ENCODE assay signal across 1 cellular context in the genomic region with DNA sequence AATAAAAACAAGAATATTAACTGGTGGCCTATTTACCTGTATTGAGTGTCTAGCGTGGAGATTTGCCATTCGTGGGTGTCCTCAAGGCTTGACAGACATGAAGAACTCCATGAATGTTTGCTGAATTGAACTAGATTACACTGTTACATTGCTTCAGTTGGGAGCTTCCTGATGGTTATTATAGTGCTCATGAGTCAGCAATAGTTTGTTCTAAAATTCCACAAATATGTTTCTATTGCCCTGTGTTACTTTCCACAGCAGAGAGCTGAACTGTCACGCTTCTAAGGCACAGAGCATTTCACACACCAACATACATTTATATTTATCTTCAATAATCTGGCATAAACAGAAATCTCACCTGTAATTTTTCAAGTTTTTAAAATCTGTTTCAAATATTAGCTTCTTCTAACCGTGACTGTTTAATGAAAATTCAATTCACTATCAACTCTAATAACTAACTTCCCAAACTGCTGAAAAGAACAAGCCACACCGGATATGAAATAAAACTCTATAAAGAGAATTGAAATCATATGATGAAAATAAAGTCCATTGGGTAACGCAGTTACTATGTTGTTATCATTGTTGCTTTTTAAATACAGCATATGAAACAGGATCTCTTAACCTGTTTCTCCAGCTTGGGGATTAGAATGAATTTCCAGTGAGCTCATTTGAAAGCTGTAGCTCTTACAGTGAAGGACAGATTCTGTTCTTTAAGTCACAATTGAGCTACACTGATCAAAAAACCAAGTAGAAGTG.
TF ChIP-seq lines count a peak whose summit lies in the region.

No MANE protein-coding gene starts in this region.

TF ChIP-seq in SK-N-SH, 30 proteins besides CTCF, POLR2A, EP300 and RAD21 (continued from another document):
- no peak for TF ChIP-seq FOXM1 (IDR thresholded peaks at IDR 0.05; ENCODE audit: low read depth)
